ENCODE assay signal across 23 cellular contexts in the genomic region with DNA sequence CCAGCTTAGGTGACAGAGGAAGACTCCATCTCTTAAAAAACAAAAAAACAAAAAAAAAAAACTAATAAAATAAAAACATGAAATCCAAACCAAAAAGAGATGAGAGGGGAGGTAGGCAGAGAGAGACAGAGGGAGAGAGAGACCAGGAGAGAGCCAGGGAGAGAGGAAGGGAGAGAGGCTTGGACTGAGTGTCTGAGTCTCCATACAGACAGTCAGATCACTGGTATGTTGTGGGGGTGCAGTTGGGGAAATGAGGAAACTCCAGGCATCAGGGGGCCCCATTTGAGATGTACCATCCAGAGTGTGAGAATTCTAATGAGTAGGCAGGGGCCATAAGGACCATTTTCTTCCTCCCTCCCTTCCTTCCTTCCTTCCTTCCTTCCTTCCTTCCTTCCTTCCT.
"Had no signal": no experiment of that assay in that cellular context is flagged by ENCODE, and none has a peak within 500 bp of the region (broad histone marks: within the 10 kb centered on the region; RNA-seq: fewer than 3 reads in every experiment).

No MANE protein-coding gene starts in this region.

- H3K27ac ChIP-seq: colonic mucosa, esophagus squamous epithelium, gastrocnemius medialis, left ventricle myocardium inferior, neural progenitor cell had no signal

- H3K36me3 Mint-ChIP-seq: activated naive CD8-positive, alpha-beta T cell treated with anti-CD3 and anti-CD28 coated beads for 36 hours; mesothelial cell of epicardium; naive thymus-derived CD8-positive, alpha-beta T cell; neural progenitor cell; stimulated activated naive B cell treated with anti-CD40 and anti-IgM and Interleukin-4, amounts not matched to agents 10 μg/mL and 1 μg/mL and 100 μg/mL, for 72 hours had no signal

- H3K27ac Mint-ChIP-seq: activated naive CD8-positive, alpha-beta T cell treated with anti-CD3 and anti-CD28 coated beads for 36 hours; activated T-helper 2 cell treated with anti-CD3 and anti-CD28 coated beads, Interferon-gamma antibody, Interleukin-2, Interleukin-4, amounts not matched to agents 10 μg/mL and 5 μg/mL and 100 μg/mL, durations not matched to agents 14 hours and 24 hours and 36 hours; mesothelial cell of epicardium; neural progenitor cell; progenitor cell of endocrine pancreas; stimulated activated naive B cell treated with anti-CD40 and anti-IgM and Interleukin-4, amounts not matched to agents 10 μg/mL and 1 μg/mL and 100 μg/mL, for 72 hours had no signal

- H3K27me3 Mint-ChIP-seq: activated naive CD8-positive, alpha-beta T cell treated with anti-CD3 and anti-CD28 coated beads for 36 hours had no signal

- H3K4me1 Mint-ChIP-seq: naive thymus-derived CD8-positive, alpha-beta T cell had no signal

- ATAC-seq: activated T-cell treated with anti-CD3 and anti-CD28 coated beads, Interleukin-2, amount 50 U/mL, for 4 hours; gastrocnemius medialis; naive thymus-derived CD8-positive, alpha-beta T cell; stimulated activated naive B cell treated with anti-CD40 and anti-IgM and Interleukin-4, amounts not matched to agents 10 μg/mL and 1 μg/mL and 100 μg/mL, for 72 hours had no signal

- H3K4me3 ChIP-seq: colonic mucosa, esophagus squamous epithelium, gastrocnemius medialis, left ventricle myocardium inferior, neural progenitor cell had no signal

- DNase-seq: activated CD4-positive, alpha-beta T cell treated with anti-CD3 and anti-CD28 coated beads for 4 hours; activated CD4-positive, alpha-beta T cell treated with anti-CD3 and anti-CD28 coated beads, Interleukin-2, amount 50 U/mL, for 48 hours; activated CD4-positive, CD25-positive, alpha-beta regulatory T cell; activated CD8-positive, alpha-beta memory T cell treated with anti-CD3 and anti-CD28 coated beads, Interleukin-2, amount 50 U/mL, for 48 hours; activated naive CD4-positive, alpha-beta T cell; activated naive CD8-positive, alpha-beta T cell treated with anti-CD3 and anti-CD28 coated beads for 36 hours; activated T-cell treated with anti-CD3 and anti-CD28 coated beads, Interleukin-2, amount 50 U/mL, for 4 hours; central memory CD4-positive, alpha-beta T cell; colonic mucosa; esophagus squamous epithelium; gastrocnemius medialis; hippocampal formation; left ventricle myocardium inferior; naive thymus-derived CD8-positive, alpha-beta T cell; stimulated activated CD4-positive, alpha-beta T cell treated with anti-CD3 and anti-CD28 coated beads, Interleukin-2, amount 100 ng/mL, for 48 hours; stimulated activated CD8-positive, alpha-beta memory T cell treated with anti-CD3 and anti-CD28 coated beads, Interleukin-4, amount 100 ng/mL, for 48 hours; stimulated activated naive B cell treated with anti-CD40 and anti-IgM and Interleukin-4, amounts not matched to agents 10 μg/mL and 1 μg/mL and 100 μg/mL, for 72 hours; T-helper 9 cell; trophoblast cell had no signal

- H3K36me3 ChIP-seq: colonic mucosa, esophagus squamous epithelium, gastrocnemius medialis, left ventricle myocardium inferior, neural progenitor cell had no signal

- H3K9me3 Mint-ChIP-seq: activated naive CD8-positive, alpha-beta T cell treated with anti-CD3 and anti-CD28 coated beads for 36 hours; activated T-cell treated with anti-CD3 and anti-CD28 coated beads, Interleukin-2, amount 50 U/mL, for 4 hours; activated T-helper 2 cell treated with anti-CD3 and anti-CD28 coated beads, Interferon-gamma antibody, Interleukin-2, Interleukin-4, amounts not matched to agents 10 μg/mL and 5 μg/mL and 100 μg/mL, durations not matched to agents 14 hours and 24 hours and 36 hours; mesothelial cell of epicardium; naive thymus-derived CD8-positive, alpha-beta T cell; neural progenitor cell; stimulated activated naive B cell treated with anti-CD40 and anti-IgM and Interleukin-4, amounts not matched to agents 10 μg/mL and 1 μg/mL and 100 μg/mL, for 72 hours had no signal

- H3K9me3 ChIP-seq: colonic mucosa, esophagus squamous epithelium, gastrocnemius medialis, left ventricle myocardium inferior had no signal

- H3K4me2 ChIP-seq: neural progenitor cell had no signal

- H3K4me1 ChIP-seq: colonic mucosa had no signal

- H3K9ac ChIP-seq: neural progenitor cell had no signal

- H3K27me3 ChIP-seq: colonic mucosa, esophagus squamous epithelium, gastrocnemius medialis, neural progenitor cell had no signal

- H3K4me3 Mint-ChIP-seq: activated naive CD8-positive, alpha-beta T cell treated with anti-CD3 and anti-CD28 coated beads for 36 hours; activated T-cell treated with anti-CD3 and anti-CD28 coated beads, Interleukin-2, amount 50 U/mL, for 4 hours; mesothelial cell of epicardium; naive thymus-derived CD8-positive, alpha-beta T cell; neural progenitor cell; stimulated activated naive B cell treated with anti-CD40 and anti-IgM and Interleukin-4, amounts not matched to agents 10 μg/mL and 1 μg/mL and 100 μg/mL, for 72 hours had no signal
